In genomic region chr2:172377408-172377807, GRCh38 we compare ENCODE assay signal across 21 cellular contexts.
"Had no signal": no experiment of that assay in that cellular context is flagged by ENCODE, and none has a peak within 500 bp of the region (broad histone marks: within the 10 kb centered on the region; RNA-seq: fewer than 3 reads in every experiment).

No MANE protein-coding gene starts in this region.

- H3K36me3 ChIP-seq: gastrocnemius medialis, neutrophil, sigmoid colon, suprapubic skin, thyroid gland had no signal

- H3K27ac ChIP-seq: dorsolateral prefrontal cortex, hepatocyte, neutrophil, sigmoid colon, skin epidermis, suprapubic skin, thyroid gland had no signal

- H3K9me3 ChIP-seq: gastrocnemius medialis, mucosa of descending colon, neutrophil, sigmoid colon, suprapubic skin, thyroid gland had no signal

- H3K27me3 ChIP-seq: dorsolateral prefrontal cortex, gastrocnemius medialis, hepatocyte, neutrophil, sigmoid colon, suprapubic skin, thyroid gland had no signal

- H3K4me3 ChIP-seq: dorsolateral prefrontal cortex, gastrocnemius medialis, hepatocyte, mucosa of descending colon, sigmoid colon, skin epidermis, suprapubic skin, thyroid gland had no signal

- H3K4me2 ChIP-seq: hepatocyte had no signal

- FAIRE-seq: kidney, urothelium cell line had no signal

- ATAC-seq: esophagus mucosa; gastrocnemius medialis; left colon; mucosa of descending colon; naive thymus-derived CD8-positive, alpha-beta T cell had no signal

- H2AFZ ChIP-seq: hepatocyte had no signal

- DNase-seq: cortex of kidney; dorsolateral prefrontal cortex; effector CD8-positive, alpha-beta T cell; gastrocnemius medialis; glutamatergic neuron; kidney; left colon; mammary epithelial cell; mucosa of descending colon; naive thymus-derived CD8-positive, alpha-beta T cell; sigmoid colon; stimulated activated CD4-positive, alpha-beta T cell treated with anti-CD3 and anti-CD28 coated beads, Interleukin-2, amount 100 ng/mL, for 24 hours; stimulated activated CD4-positive, alpha-beta T cell treated with anti-CD3 and anti-CD28 coated beads, Interleukin-4, amount 100 ng/mL, for 4 hours; stimulated activated naive CD4-positive, alpha-beta T cell treated with Interleukin-2 at 50 U/mL for 16 hours; thyroid gland had no signal

- H3K79me2 ChIP-seq: hepatocyte had no signal
